In the genomic region with DNA sequence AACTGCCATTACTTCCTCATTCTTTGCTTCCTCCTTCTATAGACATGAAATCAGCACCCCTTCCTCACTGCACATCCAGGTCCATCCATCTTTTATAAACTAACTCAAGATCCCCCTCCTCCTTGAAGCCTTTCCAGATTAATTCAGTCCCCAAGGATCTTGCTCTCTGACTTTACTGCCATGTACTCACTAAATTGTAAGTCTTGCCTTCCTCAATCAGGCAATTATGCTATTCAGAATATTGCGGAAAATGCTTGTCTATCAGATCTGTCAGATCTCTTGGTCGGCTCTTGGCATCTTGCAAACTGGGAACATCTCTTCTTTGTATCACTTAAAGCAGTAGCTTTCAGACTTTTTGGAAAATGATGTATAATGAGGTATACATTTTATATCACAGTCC, we compare ENCODE assay signal across 13 cellular contexts. TPM values are rescaled to one million over a fixed set of nuclear protein-coding genes. Genes with fewer than 3 reads are reported as not detected.
A peak's percentile ranks its signal among the peaks of the same experiment; 100 is the strongest.
DNase-seq lines count a peak whose midpoint lies in the region; ATAC-seq lines count a peak whose summit lies in the region.
"Had no signal": no experiment of that assay in that cellular context is flagged by ENCODE, and none has a peak within 500 bp of the region (broad histone marks: within the 10 kb centered on the region; RNA-seq: fewer than 3 reads in every experiment).

No MANE protein-coding gene starts in this region.

- DNase-seq in stimulated activated naive CD8-positive, alpha-beta T cell treated with anti-CD3 and anti-CD28 coated beads, Interleukin-15, Interleukin-2, amounts not matched to agents 100 U/mL and 50 U/mL, for 24 hours, result no peak
- DNase-seq in NCI-H69 (lab: John Stamatoyannopoulos, UW) (peak; percentile 54), activated gamma-delta T cell treated with Interleukin-2 at 50 U/mL for 16 hours (no peak), NCI-H226 (no peak)
- DNase-seq in activated T-helper 2 cell treated with anti-CD3 and anti-CD28 coated beads, Interferon-gamma antibody, Interleukin-2, Interleukin-4, amounts not matched to agents 10 μg/mL and 5 μg/mL and 100 μg/mL, durations not matched to agents 14 hours and 24 hours and 36 hours (ENCODE audit: low spot score), result no peak
- DNase-seq: erythroblast, hippocampal formation, left lung had no signal

- intact Hi-C loops in activated T-helper 2 cell treated with anti-CD3 and anti-CD28 coated beads, Interferon-gamma antibody, Interleukin-2, Interleukin-4, amounts not matched to agents 10 μg/mL and 5 μg/mL and 100 μg/mL, durations not matched to agents 14 hours and 24 hours and 36 hours (cut with micrococcal nuclease), result loop anchor here (1.0 to 5.0 kb wide), 2 partner anchors 9 to 128 kb away; no protein-coding TSS in a partner anchor

- H3K4me3 Mint-ChIP-seq in stimulated activated naive CD8-positive, alpha-beta T cell treated with anti-CD3 and anti-CD28 coated beads, Interleukin-15, Interleukin-2, amounts not matched to agents 100 ng/mL and 50 ng/mL, for 24 hours, result peak overlapping the region; percentile 46
- peak overlapping the region; percentile 43 for H3K4me3 Mint-ChIP-seq in activated T-helper 2 cell treated with anti-CD3 and anti-CD28 coated beads, Interferon-gamma antibody, Interleukin-2, Interleukin-4, amounts not matched to agents 10 μg/mL and 5 μg/mL and 100 μg/mL, durations not matched to agents 14 hours and 24 hours and 36 hours (ENCODE audit: low read depth)
- H3K4me3 Mint-ChIP-seq: neural crest cell had no signal

- no peaks in the 10 kb centered on the region for H3K27me3 Mint-ChIP-seq in stimulated activated naive CD8-positive, alpha-beta T cell treated with anti-CD3 and anti-CD28 coated beads, Interleukin-15, Interleukin-2, amounts not matched to agents 100 ng/mL and 50 ng/mL, for 24 hours
- H3K27me3 Mint-ChIP-seq in activated T-helper 2 cell treated with anti-CD3 and anti-CD28 coated beads, Interferon-gamma antibody, Interleukin-2, Interleukin-4, amounts not matched to agents 10 μg/mL and 5 μg/mL and 100 μg/mL, durations not matched to agents 14 hours and 24 hours and 36 hours (ENCODE audit: low read depth), result no peaks in the 10 kb centered on the region

- H3K9me3 Mint-ChIP-seq in stimulated activated naive CD8-positive, alpha-beta T cell treated with anti-CD3 and anti-CD28 coated beads, Interleukin-15, Interleukin-2, amounts not matched to agents 100 ng/mL and 50 ng/mL, for 24 hours, result no peaks in the 10 kb centered on the region
- no peaks in the 10 kb centered on the region for H3K9me3 Mint-ChIP-seq in activated T-helper 2 cell treated with anti-CD3 and anti-CD28 coated beads, Interferon-gamma antibody, Interleukin-2, Interleukin-4, amounts not matched to agents 10 μg/mL and 5 μg/mL and 100 μg/mL, durations not matched to agents 14 hours and 24 hours and 36 hours
- H3K9me3 Mint-ChIP-seq: IgD-negative memory B cell, neural crest cell had no signal

- peak overlapping the region; percentile 53 for H3K27ac Mint-ChIP-seq in stimulated activated naive CD8-positive, alpha-beta T cell treated with anti-CD3 and anti-CD28 coated beads, Interleukin-15, Interleukin-2, amounts not matched to agents 100 ng/mL and 50 ng/mL, for 24 hours
- peak overlapping the region; percentile 71 for H3K27ac Mint-ChIP-seq in activated T-helper 2 cell treated with anti-CD3 and anti-CD28 coated beads, Interferon-gamma antibody, Interleukin-2, Interleukin-4, amounts not matched to agents 10 μg/mL and 5 μg/mL and 100 μg/mL, durations not matched to agents 14 hours and 24 hours and 36 hours

- H3K4me1 Mint-ChIP-seq in stimulated activated naive CD8-positive, alpha-beta T cell treated with anti-CD3 and anti-CD28 coated beads, Interleukin-15, Interleukin-2, amounts not matched to agents 100 ng/mL and 50 ng/mL, for 24 hours (ENCODE audit: low read depth), result peaks cover 80% of the 10 kb centered on the region
- peaks cover 67% of the 10 kb centered on the region for H3K4me1 Mint-ChIP-seq in activated T-helper 2 cell treated with anti-CD3 and anti-CD28 coated beads, Interferon-gamma antibody, Interleukin-2, Interleukin-4, amounts not matched to agents 10 μg/mL and 5 μg/mL and 100 μg/mL, durations not matched to agents 14 hours and 24 hours and 36 hours (ENCODE audit: low read depth)

- H3K36me3 Mint-ChIP-seq in stimulated activated naive CD8-positive, alpha-beta T cell treated with anti-CD3 and anti-CD28 coated beads, Interleukin-15, Interleukin-2, amounts not matched to agents 100 ng/mL and 50 ng/mL, for 24 hours (ENCODE audit: low read depth), result no peaks in the 10 kb centered on the region
- H3K36me3 Mint-ChIP-seq in activated T-helper 2 cell treated with anti-CD3 and anti-CD28 coated beads, Interferon-gamma antibody, Interleukin-2, Interleukin-4, amounts not matched to agents 10 μg/mL and 5 μg/mL and 100 μg/mL, durations not matched to agents 14 hours and 24 hours and 36 hours (ENCODE audit: low read depth), result peaks cover 21% of the 10 kb centered on the region
- H3K36me3 Mint-ChIP-seq: IgD-negative memory B cell had no signal

- ATAC-seq in stimulated activated naive CD8-positive, alpha-beta T cell treated with anti-CD3 and anti-CD28 coated beads, Interleukin-15, Interleukin-2, amounts not matched to agents 100 U/mL and 50 U/mL, for 24 hours, result no peak
- no peak for ATAC-seq in GM19467 (IDR thresholded peaks at IDR 0.05; ENCODE audit: unreplicated experiment)
- no peak for ATAC-seq in GM18498 (IDR thresholded peaks at IDR 0.05; ENCODE audit: unreplicated experiment)
- ATAC-seq: left lung had no signal

RNA-seq across cellular contexts. Expression of a gene that starts 3.6 kb away (rescaled TPM):
- total RNA-seq in activated T-helper 2 cell treated with anti-CD3 and anti-CD28 coated beads, Interferon-gamma antibody, Interleukin-2, Interleukin-4, amounts not matched to agents 10 μg/mL and 5 μg/mL and 100 μg/mL, durations not matched to agents 14 hours and 24 hours and 36 hours, result 10.7 and 11.6 TPM in 2 replicates
